8 cellular contexts compared by ENCODE assay signal in genomic region chr7:148964510-148965267, GRCh38.
DNase-seq lines count a peak whose midpoint lies in the region; ATAC-seq and FAIRE-seq lines count a peak whose summit lies in the region.

No MANE protein-coding gene starts in this region.

- H3K9me3 Mint-ChIP-seq in CD4-positive, alpha-beta memory T cell, result peaks cover 0 to 12% (median 0%) of the 10 kb centered on the region in 8 donors

- no peak for FAIRE-seq in urothelium cell line (lab: Jason Lieb, UNC)

- intact Hi-C loops in CD4-positive, alpha-beta memory T cell (cut with micrococcal nuclease), result loop anchor here (1.0 to 10.0 kb wide), 3 partner anchors 192 to 700 kb away; partner anchors contain the start of gene CUL1

- H3K4me3 Mint-ChIP-seq in CD4-positive, alpha-beta memory T cell, result peak overlapping the region in 4 of 8 donors; percentile 67 to 99 (median 94)

- no peaks in the 10 kb centered on the region for H3K27me3 Mint-ChIP-seq in CD4-positive, alpha-beta memory T cell

- H3K4me1 Mint-ChIP-seq in CD4-positive, alpha-beta memory T cell, result peaks cover 11 to 38% (median 27%) of the 10 kb centered on the region in 4 donors

- H3K9me3 ChIP-seq in CD4-positive, alpha-beta memory T cell (ENCODE audit: control insufficient read depth in 1 of 2, low read length in 2 of 2), result no peaks in the 10 kb centered on the region
- no peaks in the 10 kb centered on the region for H3K9me3 ChIP-seq in neuronal stem cell (replicated peaks in 1 of 2; ENCODE audit: control insufficient read depth in 2 of 2, insufficient read depth in 1 of 2, low read depth in 1 of 2, low read length in 2 of 2)

- no peak overlapping the region for H2BK12ac ChIP-seq in neuronal stem cell (ENCODE audit: low read length)

- H2AK5ac ChIP-seq in neuronal stem cell (ENCODE audit: low read depth, low read length), result no peak overlapping the region

- no peak for DNase-seq in CD4-positive, alpha-beta memory T cell
- DNase-seq in NCI-H1105 (lab: John Stamatoyannopoulos, UW) (peak; percentile 33), neuronal stem cell (ENCODE audit: low spot score) (no peak), urothelium cell line (ENCODE audit: low spot score) (no peak), HuH-7.5 (ENCODE audit: low spot score) (no peak)

- H3K4ac ChIP-seq in neuronal stem cell (ENCODE audit: low read length), result no peak overlapping the region

- no CpG with 5 or more reads among the region's 15 CpGs for WGBS in neuronal stem cell (ENCODE audit: extremely low coverage in 2 of 2, insufficient read length in 2 of 2, insufficient replicate concordance in 1 of 2), 2 donors

- H3K4me3 ChIP-seq in CD4-positive, alpha-beta memory T cell (ENCODE audit: low read length in 2 of 2), result no peak overlapping the region
- H3K4me3 ChIP-seq in neuronal stem cell (ENCODE audit: low read length in 2 of 2), result peak overlapping the region in 1 of 2 donors; percentile 41

- H3K27me3 ChIP-seq in CD4-positive, alpha-beta memory T cell (ENCODE audit: insufficient read depth, low read length), result no peaks in the 10 kb centered on the region
- H3K27me3 ChIP-seq in neuronal stem cell (ENCODE audit: control insufficient read depth in 3 of 3, insufficient read depth in 3 of 3, low read depth in 1 of 3, low read length in 3 of 3), result no peaks in the 10 kb centered on the region

- no peak for ATAC-seq in HG02981 (IDR thresholded peaks at IDR 0.05; ENCODE audit: unreplicated experiment)
- ATAC-seq in GM18511 (IDR thresholded peaks at IDR 0.05; ENCODE audit: unreplicated experiment), result no peak

- H4K91ac ChIP-seq in neuronal stem cell (ENCODE audit: low read depth, low read length, poor library complexity), result no peak overlapping the region

- no peak overlapping the region for H3K23ac ChIP-seq in neuronal stem cell (ENCODE audit: low read depth, low read length, poor library complexity)

- H3K36me3 ChIP-seq in CD4-positive, alpha-beta memory T cell (ENCODE audit: insufficient read depth, low read length), result no peaks in the 10 kb centered on the region
- no peaks in the 10 kb centered on the region for H3K36me3 ChIP-seq in neuronal stem cell (replicated peaks in 1 of 2; ENCODE audit: control insufficient read depth in 2 of 2, insufficient read depth in 2 of 2, low read length in 2 of 2)

- H2BK120ac ChIP-seq in neuronal stem cell (ENCODE audit: low read depth, low read length), result no peak overlapping the region

- peak overlapping the region in 6 of 7 donors; percentile 63 to 88 (median 77) for H3K27ac Mint-ChIP-seq in CD4-positive, alpha-beta memory T cell

- no peak overlapping the region for H2BK5ac ChIP-seq in neuronal stem cell (ENCODE audit: low read length)

- CTCF ChIA-PET in CD4-positive, alpha-beta memory T cell (lab: Charles Lee; ENCODE audit: partially characterized antibody), result interaction anchor here (0.8 to 6.6 kb wide), 11 partner anchors 10 to 389 kb away, joined by 3 to 170 read pairs (median 14); no protein-coding TSS in a partner anchor

- POLR2A ChIA-PET in CD4-positive, alpha-beta memory T cell (lab: Charles Lee; ENCODE audit: partially characterized antibody), result interaction anchor here (2.0 to 2.3 kb wide), 3 partner anchors 23 to 266 kb away, joined by 7 to 18 read pairs (median 11); partner anchors contain the start of gene CUL1

- peaks cover 33% of the 10 kb centered on the region for H3K4me1 ChIP-seq in CD4-positive, alpha-beta memory T cell (ENCODE audit: insufficient read depth, low read length)
- peaks cover 5 to 6% of the 10 kb centered on the region in 2 donors for H3K4me1 ChIP-seq in neuronal stem cell (ENCODE audit: control insufficient read depth in 2 of 2, insufficient read depth in 1 of 2, low read depth in 1 of 2, low read length in 2 of 2)

- H4K8ac ChIP-seq in neuronal stem cell (ENCODE audit: low read depth, low read length), result no peak overlapping the region

- H3K18ac ChIP-seq in neuronal stem cell (ENCODE audit: low read length), result no peak overlapping the region

- H3K36me3 Mint-ChIP-seq in CD4-positive, alpha-beta memory T cell, result peaks cover 0 to 5% of the 10 kb centered on the region in 2 donors

- no peak overlapping the region for H3K27ac ChIP-seq in CD4-positive, alpha-beta memory T cell (ENCODE audit: low read depth, low read length)
- H3K27ac ChIP-seq in cingulate gyrus (ENCODE audit: low read depth, low read length) (peak overlapping the region; percentile 29), neuronal stem cell (replicated peaks; ENCODE audit: low read length) (no peak overlapping the region)

- no peak overlapping the region for H3K14ac ChIP-seq in neuronal stem cell (ENCODE audit: low read length)

- no peak overlapping the region for H3K4me2 ChIP-seq in neuronal stem cell (ENCODE audit: insufficient read depth, low read length, poor library complexity, severe bottlenecking)

- no peak overlapping the region for H2BK15ac ChIP-seq in neuronal stem cell (ENCODE audit: low read length)

- H3K9ac ChIP-seq in neuronal stem cell (ENCODE audit: low read depth, low read length, poor library complexity), result no peak overlapping the region

- peaks cover 2% of the 10 kb centered on the region for H3K79me1 ChIP-seq in neuronal stem cell (ENCODE audit: low read depth, low read length)

- peak overlapping the region; percentile 86 for H2AFZ ChIP-seq in neuronal stem cell (ENCODE audit: low read length)
